Comparison of ENCODE assay signal across 8 cellular contexts in the genomic region with DNA sequence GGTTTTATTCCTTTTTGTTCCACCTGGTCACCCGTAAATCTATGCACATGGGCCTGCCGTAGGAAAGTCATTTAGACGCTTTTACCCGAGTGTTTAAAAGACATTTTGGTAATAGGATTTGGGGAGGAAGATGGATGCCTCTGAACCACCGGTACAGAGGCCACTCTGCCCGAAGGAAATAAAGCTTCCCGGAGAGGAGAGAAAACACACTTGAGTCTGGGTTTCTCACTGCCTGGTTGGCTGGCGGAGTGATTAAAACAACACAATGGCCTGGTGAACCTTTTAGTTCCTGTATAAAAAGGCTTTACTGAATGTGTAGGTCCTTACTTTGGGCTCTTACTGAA. TPM values are rescaled to one million over a fixed set of nuclear protein-coding genes. Genes with fewer than 3 reads are reported as not detected.
DNase-seq lines count a peak whose midpoint lies in the region; ATAC-seq and TF ChIP-seq lines count a peak whose summit lies in the region.

No MANE protein-coding gene starts in this region.

- H2AFZ ChIP-seq in neuron (ENCODE audit: low read depth, low read length) = peak overlapping the region; percentile 81

- 4 to 9% methylated on average over 5 to 8 of the region's 8 CpGs for WGBS in esophagus squamous epithelium, 2 donors

- POLR2A ChIA-PET in activated CD4-positive, alpha-beta T cell treated with anti-CD3 and anti-CD28 coated beads, Interleukin-2, amount 10 ng/mL, durations not matched to agents 7 days and 5 days (lab: Charles Lee) = no interaction called here

- no peaks in the 10 kb centered on the region for H3K36me3 Mint-ChIP-seq in activated CD4-positive, alpha-beta T cell treated with anti-CD3 and anti-CD28 coated beads, Interleukin-2, amount 10 ng/mL, durations not matched to agents 7 days and 5 days (ENCODE audit: low read depth)

- ATAC-seq in GM19324 (IDR thresholded peaks at IDR 0.05; ENCODE audit: low FRiP score, unreplicated experiment) = peak; percentile 1

- CTCF ChIA-PET in activated CD4-positive, alpha-beta T cell treated with anti-CD3 and anti-CD28 coated beads, Interleukin-2, amount 10 ng/mL, durations not matched to agents 7 days and 5 days (lab: Charles Lee) = no interaction called here

- peaks cover 2% of the 10 kb centered on the region for H3K27me3 Mint-ChIP-seq in activated CD4-positive, alpha-beta T cell treated with anti-CD3 and anti-CD28 coated beads, Interleukin-2, amount 10 ng/mL, durations not matched to agents 7 days and 5 days

- H3K4me1 ChIP-seq in BE2C = no peaks in the 10 kb centered on the region
- peaks cover 0 to 25% (median 0%) of the 10 kb centered on the region in 3 donors for H3K4me1 ChIP-seq in esophagus squamous epithelium
- H3K4me1 ChIP-seq in neuron (ENCODE audit: insufficient read depth, low read length) = peaks cover 18% of the 10 kb centered on the region

- DNase-seq in BE2C (no peak), esophagus squamous epithelium (lab: John Stamatoyannopoulos, UW) (no peak), kidney glomerular epithelial cell (lab: John Stamatoyannopoulos, UW) (no peak), SK-N-DZ (ENCODE audit: low spot score) (no peak)
- no peak for DNase-seq in Jurkat, Clone E6-1 (ENCODE audit: low read depth, low spot score)
- DNase-seq in activated CD4-positive, alpha-beta T cell treated with anti-CD3 and anti-CD28 coated beads, Interleukin-2, amount 10 ng/mL, durations not matched to agents 7 days and 5 days = peak; percentile 21

- peak overlapping the region; percentile 81 for H3K4me3 Mint-ChIP-seq in activated CD4-positive, alpha-beta T cell treated with anti-CD3 and anti-CD28 coated beads, Interleukin-2, amount 10 ng/mL, durations not matched to agents 7 days and 5 days

- H3K4me3 ChIP-seq in BE2C (ENCODE audit: low read depth, low read length) (peak overlapping the region; percentile 76), esophagus squamous epithelium (peak overlapping the region; percentile 60 to 81 (median 74)), neuron (ENCODE audit: low read length) (peak overlapping the region; percentile 61)
- peak overlapping the region; percentile 74 for H3K4me3 ChIP-seq in Jurkat, Clone E6-1 (ENCODE audit: low read length)

- peak overlapping the region; percentile 89 for H3K27ac Mint-ChIP-seq in activated CD4-positive, alpha-beta T cell treated with anti-CD3 and anti-CD28 coated beads, Interleukin-2, amount 10 ng/mL, durations not matched to agents 7 days and 5 days

- H3K36me3 ChIP-seq in BE2C (no peaks in the 10 kb centered on the region), esophagus squamous epithelium (no peaks in the 10 kb centered on the region), neuron (ENCODE audit: insufficient read depth, low read length) (peaks cover 3% of the 10 kb centered on the region)

- peaks cover 20% of the 10 kb centered on the region for H3K4me1 Mint-ChIP-seq in activated CD4-positive, alpha-beta T cell treated with anti-CD3 and anti-CD28 coated beads, Interleukin-2, amount 10 ng/mL, durations not matched to agents 7 days and 5 days

- intact Hi-C loops in esophagus squamous epithelium (cut with DNase I) = no loop called here

- H3K9me3 ChIP-seq in BE2C (no peaks in the 10 kb centered on the region), esophagus squamous epithelium (no peaks in the 10 kb centered on the region), neuron (ENCODE audit: low read length) (peaks cover 3% of the 10 kb centered on the region)

- TF ChIP-seq POLR2A in esophagus squamous epithelium (IDR thresholded peaks at IDR 0.05) = no peak

- peaks cover 2% of the 10 kb centered on the region for H3K9me3 Mint-ChIP-seq in activated CD4-positive, alpha-beta T cell treated with anti-CD3 and anti-CD28 coated beads, Interleukin-2, amount 10 ng/mL, durations not matched to agents 7 days and 5 days

- TF ChIP-seq CTCF in BE2C (IDR thresholded peaks at IDR 0.05; ENCODE audit: low read depth, low read length) (no peak), esophagus squamous epithelium (IDR thresholded peaks at IDR 0.05) (no peak)

- H3K27me3 ChIP-seq in BE2C (no peaks in the 10 kb centered on the region), esophagus squamous epithelium (no peaks in the 10 kb centered on the region), neuron (ENCODE audit: insufficient read depth, low read length) (no peaks in the 10 kb centered on the region)

- peak overlapping the region; percentile 90 to 95 (median 94) for H3K27ac ChIP-seq in esophagus squamous epithelium

RNA-seq across cellular contexts. Expression of gene THNSL1, which starts 0.8 kb away (rescaled TPM):
- 3.9 TPM for polyA plus RNA-seq in BE2C (2012; ENCODE audit: insufficient read depth, insufficient read length, low read depth)
- 8.7 TPM for polyA plus RNA-seq in Jurkat, Clone E6-1 (2012; ENCODE audit: insufficient read depth, insufficient read length)
- total RNA-seq in activated CD4-positive, alpha-beta T cell treated with anti-CD3 and anti-CD28 coated beads, Interleukin-2, amount 10 ng/mL, durations not matched to agents 7 days and 5 days = 1 to 10 TPM; 2.5 to 2.6 TPM
- total RNA-seq in esophagus squamous epithelium = 1 to 10 TPM; 1.0 to 3.0 (median 1.7) TPM
- polyA plus RNA-seq in SK-N-DZ (2014; cell fraction: cytosol; rRNA removed) = 6.0 and 6.2 TPM in 2 replicates
- 3.1 and 3.2 TPM in 2 replicates for polyA plus RNA-seq in SK-N-DZ (2014; cell fraction: nucleus; rRNA removed)

RNA-seq across cellular contexts. Expression of gene ENKUR, which starts 1.3 kb away (rescaled TPM):
- polyA plus RNA-seq in BE2C (2012; ENCODE audit: insufficient read depth, insufficient read length, low read depth) = not detected
- polyA plus RNA-seq in Jurkat, Clone E6-1 (2012; ENCODE audit: insufficient read depth, insufficient read length) = not detected
- total RNA-seq in activated CD4-positive, alpha-beta T cell treated with anti-CD3 and anti-CD28 coated beads, Interleukin-2, amount 10 ng/mL, durations not matched to agents 7 days and 5 days = not detected
- total RNA-seq in esophagus squamous epithelium = under 1 TPM in 1 of 4 donors, not detected in 3; 0.31 TPM
- polyA plus RNA-seq in SK-N-DZ (2014; cell fraction: cytosol; rRNA removed) = not detected in 2 replicates
- polyA plus RNA-seq in SK-N-DZ (2014; cell fraction: nucleus; rRNA removed) = not detected in 2 replicates
